ENCODE assay signal across 9 cellular contexts in the genomic region with DNA sequence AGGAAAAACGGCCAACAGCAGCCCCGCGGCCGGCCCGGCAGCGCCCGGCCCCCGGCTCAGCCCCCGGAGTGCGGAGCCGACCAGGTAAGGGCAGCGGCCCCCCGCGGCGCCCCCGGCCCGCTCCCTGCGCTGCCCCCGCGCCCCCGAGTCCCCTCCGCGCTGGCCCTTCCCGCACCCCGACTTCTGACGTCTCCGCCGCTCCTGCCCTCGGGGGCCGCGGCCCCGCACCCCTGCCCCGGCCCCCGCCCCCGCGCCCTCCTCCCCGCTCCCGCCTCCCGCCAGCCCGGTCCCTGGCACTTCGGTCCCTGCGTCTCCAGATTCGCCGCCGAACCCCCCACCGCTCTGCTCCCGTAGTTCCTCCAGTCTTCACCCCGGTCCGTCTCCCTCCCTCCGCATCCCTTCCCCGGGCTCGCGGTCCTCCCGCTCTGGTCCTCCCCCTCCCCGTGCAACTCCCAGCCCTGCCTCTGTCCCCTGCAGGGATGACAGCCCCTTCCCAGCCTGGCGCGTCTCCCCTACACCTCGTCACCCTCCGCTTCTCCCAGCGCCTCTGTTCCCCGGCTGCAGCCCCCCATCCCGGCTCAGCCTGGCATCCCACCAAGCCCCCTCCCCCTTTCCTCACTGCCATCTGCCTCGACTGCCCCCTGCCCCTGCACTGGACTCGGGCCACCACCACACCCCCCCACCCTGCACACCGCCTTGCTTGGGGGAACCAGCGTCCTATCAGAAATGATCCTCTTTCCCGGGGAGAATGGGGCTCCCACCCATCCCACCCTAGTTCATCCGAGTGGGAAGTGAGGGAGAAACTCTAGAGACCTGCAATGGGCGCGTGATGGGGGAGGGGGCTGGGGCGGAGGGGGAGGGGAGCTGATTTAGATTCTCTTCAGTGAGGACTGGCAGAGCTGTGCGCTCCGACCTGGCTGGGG. TPM values are rescaled to one million over a fixed set of nuclear protein-coding genes. Genes with fewer than 3 reads are reported as not detected.
A peak's percentile ranks its signal among the peaks of the same experiment; 100 is the strongest.
DNase-seq lines count a peak whose midpoint lies in the region; ATAC-seq, FAIRE-seq and TF ChIP-seq lines count a peak whose summit lies in the region.
"Had no signal": no experiment of that assay in that cellular context is flagged by ENCODE, and none has a peak within 500 bp of the region (broad histone marks: within the 10 kb centered on the region; RNA-seq: fewer than 3 reads in every experiment).

No MANE protein-coding gene starts in this region.

- CTCF ChIA-PET in activated CD8-positive, alpha-beta memory T cell treated with anti-CD3 and anti-CD28 coated beads, Interleukin-2, amount 10 ng/mL, durations not matched to agents 7 days and 5 days (lab: Charles Lee): interaction anchor here (0.9 to 5.2 kb wide), 7 partner anchors 9 to 291 kb away, joined by 3 to 44 read pairs (median 4); no protein-coding TSS in a partner anchor

- H3K4me1 ChIP-seq in kidney (ENCODE audit: control insufficient read depth in 1 of 2, insufficient read depth in 1 of 2, low read depth in 1 of 2, low read length in 2 of 2): no peaks in the 10 kb centered on the region
- H3K4me1 ChIP-seq in thoracic aorta (ENCODE audit: control insufficient read depth in 1 of 2, low read depth in 2 of 2): no peaks in the 10 kb centered on the region

- H3K4me3 Mint-ChIP-seq in activated CD8-positive, alpha-beta memory T cell treated with anti-CD3 and anti-CD28 coated beads, Interleukin-2, amount 10 ng/mL, durations not matched to agents 7 days and 5 days: no peak overlapping the region

- H3K36me3 ChIP-seq in kidney (ENCODE audit: control insufficient read depth in 1 of 2, insufficient read depth in 2 of 2, low read length in 2 of 2): no peaks in the 10 kb centered on the region
- no peaks in the 10 kb centered on the region for H3K36me3 ChIP-seq in thoracic aorta

- intact Hi-C loops in kidney (cut with DNase I): loop anchor here (5.0 kb wide), 1 partner anchor 175 kb away; no protein-coding TSS in a partner anchor

- H3K9me3 Mint-ChIP-seq in activated CD8-positive, alpha-beta memory T cell treated with anti-CD3 and anti-CD28 coated beads, Interleukin-2, amount 10 ng/mL, durations not matched to agents 7 days and 5 days (ENCODE audit: low read depth): no peaks in the 10 kb centered on the region

- no peak overlapping the region for H3K27ac Mint-ChIP-seq in activated CD8-positive, alpha-beta memory T cell treated with anti-CD3 and anti-CD28 coated beads, Interleukin-2, amount 10 ng/mL, durations not matched to agents 7 days and 5 days

- no peaks in the 10 kb centered on the region for H3K27me3 ChIP-seq in thoracic aorta (replicated peaks; ENCODE audit: insufficient read depth)

- no peak for ATAC-seq in activated CD8-positive, alpha-beta memory T cell treated with anti-CD3 and anti-CD28 coated beads, Interleukin-2, amount 10 ng/mL, durations not matched to agents 7 days and 5 days
- ATAC-seq in thoracic aorta (ENCODE audit: insufficient number of reproducible peaks, low FRiP score, low read depth): no peak

- H3K4me3 ChIP-seq in WI38 (ENCODE audit: low read depth, low read length) (peak overlapping the region; percentile 52), kidney (ENCODE audit: low read length in 2 of 2) (no peak overlapping the region), thoracic aorta (peak overlapping the region; percentile 51)

- peaks cover 65% of the 10 kb centered on the region for H3K27me3 Mint-ChIP-seq in activated CD8-positive, alpha-beta memory T cell treated with anti-CD3 and anti-CD28 coated beads, Interleukin-2, amount 10 ng/mL, durations not matched to agents 7 days and 5 days

- H3K9ac ChIP-seq in kidney (ENCODE audit: low read length in 2 of 2): no peak overlapping the region

- FAIRE-seq in kidney (lab: Jason Lieb, UNC): no peak

- H3K27ac ChIP-seq in kidney (ENCODE audit: low read depth in 2 of 2, low read length in 2 of 2) (no peak overlapping the region), thoracic aorta (no peak overlapping the region)
- H3K27ac ChIP-seq: C4-2B had no signal

- DNase-seq in activated CD8-positive, alpha-beta memory T cell treated with anti-CD3 and anti-CD28 coated beads, Interleukin-2, amount 50 U/mL, for 48 hours: peak; percentile 44
- DNase-seq in activated CD8-positive, alpha-beta memory T cell treated with anti-CD3 and anti-CD28 coated beads, Interleukin-2, amount 10 ng/mL, durations not matched to agents 7 days and 5 days: no peak
- DNase-seq in kidney: peak; percentile 79
- DNase-seq in thoracic aorta (ENCODE audit: low spot score): no peak
- DNase-seq in GDM1 (lab: John Stamatoyannopoulos, UW): no peak
- DNase-seq in COLO829 (ENCODE audit: low spot score): no peak
- no peak for DNase-seq in RPMI8226

- no peaks in the 10 kb centered on the region for H3K9me3 ChIP-seq in kidney (ENCODE audit: control insufficient read depth in 1 of 2, low read length in 2 of 2)
- H3K9me3 ChIP-seq in thoracic aorta: no peaks in the 10 kb centered on the region

- H3K36me3 Mint-ChIP-seq in activated CD8-positive, alpha-beta memory T cell treated with anti-CD3 and anti-CD28 coated beads, Interleukin-2, amount 10 ng/mL, durations not matched to agents 7 days and 5 days: no peaks in the 10 kb centered on the region

- TF ChIP-seq CTCF in WI38 (IDR thresholded peaks at IDR 0.05; ENCODE audit: low read depth, low read length) (no peak), kidney (IDR thresholded peaks at IDR 0.05; ENCODE audit: borderline replicate concordance, extremely low read depth, insufficient read depth) (no peak), thoracic aorta (IDR thresholded peaks at IDR 0.05) (no peak)

- H3K4me1 Mint-ChIP-seq in activated CD8-positive, alpha-beta memory T cell treated with anti-CD3 and anti-CD28 coated beads, Interleukin-2, amount 10 ng/mL, durations not matched to agents 7 days and 5 days: no peaks in the 10 kb centered on the region

RNA-seq across cellular contexts. Expression of a gene that starts 0.5 kb away (rescaled TPM):
- total RNA-seq in activated CD8-positive, alpha-beta memory T cell treated with anti-CD3 and anti-CD28 coated beads, Interleukin-2, amount 10 ng/mL, durations not matched to agents 7 days and 5 days: under 1 TPM in 1 of 2 experiments, not detected in 1; 0.21 TPM
- 0.25 TPM for total RNA-seq in kidney
- not detected for polyA plus RNA-seq in kidney (ENCODE audit: insufficient read depth, low read depth, low replicate concordance)
- not detected for total RNA-seq in thoracic aorta

Comparison
In these comparisons a context has a peak if more than half of its experiments do, and no peak if none do; other contexts are left out.
1. DNase-seq: peak in activated CD8-positive, alpha-beta memory T cell treated with anti-CD3 and anti-CD28 coated beads, Interleukin-2, amount 50 U/mL, for 48 hours (single experiment) and kidney (single experiment); none in activated CD8-positive, alpha-beta memory T cell treated with anti-CD3 and anti-CD28 coated beads, Interleukin-2, amount 10 ng/mL, durations not matched to agents 7 days and 5 days (single experiment), thoracic aorta (single experiment), GDM1 (single experiment), COLO829 (single experiment) and RPMI8226 (single experiment).
2. H3K4me3 ChIP-seq: peak in WI38 (single experiment) and thoracic aorta (single experiment); none in kidney (0 of 2).